In the genomic region with DNA sequence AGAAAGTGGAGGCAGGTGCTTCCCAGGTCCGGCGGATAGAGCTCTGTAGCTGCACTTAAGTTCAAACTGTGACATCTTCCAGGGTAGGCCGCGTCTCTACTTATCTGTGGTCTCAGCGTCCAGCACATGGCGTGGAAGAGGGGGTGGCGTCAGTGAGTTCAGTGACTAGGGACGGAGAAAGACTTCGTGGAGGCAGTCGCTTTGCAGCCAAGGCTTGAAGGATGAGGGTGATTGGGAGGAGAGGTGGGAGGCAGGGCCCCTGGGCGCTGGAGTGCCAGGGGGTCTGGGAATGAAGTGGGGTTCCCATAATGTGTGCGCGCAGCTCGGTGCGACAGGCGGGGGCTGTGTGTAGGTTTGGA, we compare ENCODE assay signal across 8 cellular contexts. TPM values are rescaled to one million over a fixed set of nuclear protein-coding genes. Genes with fewer than 3 reads are reported as not detected.
DNase-seq lines count a peak whose midpoint lies in the region; FAIRE-seq and TF ChIP-seq lines count a peak whose summit lies in the region.

No MANE protein-coding gene starts in this region.

- H3K4me3 ChIP-seq in adipocyte (ENCODE audit: low read length), result peak overlapping the region; percentile 99
- H3K4me3 ChIP-seq in kidney epithelial cell (ENCODE audit: low read depth, low read length), result peak overlapping the region; percentile 19

- H3K4me3 Mint-ChIP-seq in activated CD4-positive, alpha-beta T cell treated with anti-CD3 and anti-CD28 coated beads, Interleukin-2, amount 10 ng/mL, durations not matched to agents 24 days and 14 days, result peak overlapping the region; percentile 15

- H3K27ac ChIP-seq in substantia nigra (ENCODE audit: low read depth, low read length, poor library complexity, severe bottlenecking), result peak overlapping the region; percentile 43

- in situ Hi-C loops in GM13976 (cut with MboI; ENCODE audit: low sequenced_read_pairs, unreplicated experiment), result no loop called here

- no peak for FAIRE-seq in GM12891 (lab: Jason Lieb, UNC)

- peaks cover 5% of the 10 kb centered on the region for H3K27me3 Mint-ChIP-seq in activated CD4-positive, alpha-beta T cell treated with anti-CD3 and anti-CD28 coated beads, Interleukin-2, amount 10 ng/mL, durations not matched to agents 24 days and 14 days

- H3K27me3 ChIP-seq in adipocyte (replicated peaks; ENCODE audit: control insufficient read depth, insufficient read depth, low read length) (no peaks in the 10 kb centered on the region), kidney epithelial cell (ENCODE audit: control insufficient read depth, insufficient read depth, low read length) (no peaks in the 10 kb centered on the region)

- no peak for TF ChIP-seq POLR2A in GM12891 (IDR thresholded peaks at IDR 0.05; ENCODE audit: low read depth, low read length)

- peaks cover 3% of the 10 kb centered on the region for H3K4me1 ChIP-seq in adipocyte (ENCODE audit: control insufficient read depth, insufficient read depth, low read length)

- peak overlapping the region; percentile 97 for H3K9ac ChIP-seq in adipocyte (ENCODE audit: low read length)

- peaks cover 2% of the 10 kb centered on the region for H3K36me3 Mint-ChIP-seq in activated CD4-positive, alpha-beta T cell treated with anti-CD3 and anti-CD28 coated beads, Interleukin-2, amount 10 ng/mL, durations not matched to agents 24 days and 14 days (ENCODE audit: low read depth)

- no peaks in the 10 kb centered on the region for H3K9me3 ChIP-seq in adipocyte (ENCODE audit: control insufficient read depth, low read length)

- H3K4me1 Mint-ChIP-seq in activated CD4-positive, alpha-beta T cell treated with anti-CD3 and anti-CD28 coated beads, Interleukin-2, amount 10 ng/mL, durations not matched to agents 24 days and 14 days, result peaks cover 38% of the 10 kb centered on the region

- intact Hi-C loops in activated CD4-positive, alpha-beta T cell treated with anti-CD3 and anti-CD28 coated beads, Interleukin-2, amount 10 ng/mL, durations not matched to agents 24 days and 14 days (cut with micrococcal nuclease), result loop anchor here (2.0 to 5.0 kb wide), 2 partner anchors 48 to 205 kb away; a partner anchor contains a TSS

- TF ChIP-seq CTCF in kidney epithelial cell (IDR thresholded peaks at IDR 0.05; ENCODE audit: insufficient read depth, low read length, poor library complexity, severe bottlenecking) (no peak), GM13976 (IDR thresholded peaks at IDR 0.05; ENCODE audit: borderline replicate concordance, control extremely low read depth, extremely low read depth, insufficient read depth, missing control alignments) (no peak)

- H3K27ac Mint-ChIP-seq in activated CD4-positive, alpha-beta T cell treated with anti-CD3 and anti-CD28 coated beads, Interleukin-2, amount 10 ng/mL, durations not matched to agents 24 days and 14 days, result peak overlapping the region; percentile 62

- H3K36me3 ChIP-seq in adipocyte (ENCODE audit: control insufficient read depth, insufficient read depth, low read length, severe bottlenecking) (no peaks in the 10 kb centered on the region), kidney epithelial cell (ENCODE audit: control insufficient read depth, insufficient read depth, low read length) (no peaks in the 10 kb centered on the region)

- no peaks in the 10 kb centered on the region for H3K9me3 Mint-ChIP-seq in activated CD4-positive, alpha-beta T cell treated with anti-CD3 and anti-CD28 coated beads, Interleukin-2, amount 10 ng/mL, durations not matched to agents 24 days and 14 days

- DNase-seq in activated CD4-positive, alpha-beta T cell treated with anti-CD3 and anti-CD28 coated beads, Interleukin-2, amount 10 ng/mL, durations not matched to agents 24 days and 14 days, result no peak
- DNase-seq in activated CD4-positive, alpha-beta T cell treated with anti-CD3 and anti-CD28 coated beads, Interleukin-2, amount 50 U/mL, for 1 hour, result no peak
- no peak for DNase-seq in adipocyte (ENCODE audit: low read depth)
- no peak for DNase-seq in kidney epithelial cell (ENCODE audit: low read depth)
- DNase-seq in substantia nigra (lab: John Stamatoyannopoulos, UW), result peak in 3 of 49 donors; percentile 35 to 46 (median 45)
- DNase-seq in NCI-H1694 (lab: John Stamatoyannopoulos, UW), result no peak
- DNase-seq in GM12891 (ENCODE audit: insufficient read length, low spot score), result no peak
- DNase-seq in GM13976 (ENCODE audit: low spot score), result no peak

TF ChIP-seq in GM12891, 5 proteins besides CTCF, POLR2A, EP300 and RAD21:
- TF ChIP-seq POLR2AphosphoS5 (IDR thresholded peaks at IDR 0.05; ENCODE audit: low read depth, low read length) (no peak), SPI1 (IDR thresholded peaks at IDR 0.05; ENCODE audit: low read depth, low read length) (no peak), TAF1 (IDR thresholded peaks at IDR 0.05; ENCODE audit: low read depth, low read length) (no peak), POU2F2 (IDR thresholded peaks at IDR 0.05; ENCODE audit: low read depth, low read length) (no peak), PAX5 (IDR thresholded peaks at IDR 0.05; ENCODE audit: insufficient read depth, low read length, severe bottlenecking) (no peak)

RNA-seq across cellular contexts. Expression of a gene that starts 0.4 kb away (rescaled TPM):
- total RNA-seq in activated CD4-positive, alpha-beta T cell treated with anti-CD3 and anti-CD28 coated beads, Interleukin-2, amount 10 ng/mL, durations not matched to agents 24 days and 14 days, result 38.6 and 39.1 TPM in 2 replicates
- total RNA-seq in kidney epithelial cell, result 21.9 and 24.1 TPM in 2 replicates
- 6.4 TPM for polyA plus RNA-seq in GM12891 (2012; ENCODE audit: low read depth, missing spikeins)

RNA-seq across cellular contexts. Expression of a gene that starts 48.3 kb away (rescaled TPM):
- 25.9 and 32.1 TPM in 2 replicates for total RNA-seq in activated CD4-positive, alpha-beta T cell treated with anti-CD3 and anti-CD28 coated beads, Interleukin-2, amount 10 ng/mL, durations not matched to agents 24 days and 14 days
- total RNA-seq in kidney epithelial cell, result 9.9 and 10.6 TPM in 2 replicates
- polyA plus RNA-seq in GM12891 (2012; ENCODE audit: low read depth, missing spikeins), result 5.4 TPM
